In genomic region chr9:35835216-35835604, GRCh38 we compare ENCODE assay signal across 11 cellular contexts. TPM values are rescaled to one million over a fixed set of nuclear protein-coding genes. Genes with fewer than 3 reads are reported as not detected.
DNase-seq lines count a peak whose midpoint lies in the region; ATAC-seq and TF ChIP-seq lines count a peak whose summit lies in the region.
"Had no signal": no experiment of that assay in that cellular context is flagged by ENCODE, and none has a peak within 500 bp of the region (broad histone marks: within the 10 kb centered on the region; RNA-seq: fewer than 3 reads in every experiment).

No MANE protein-coding gene starts in this region.

- no peaks in the 10 kb centered on the region for H3K27me3 Mint-ChIP-seq in progenitor cell of endocrine pancreas
- H3K27me3 Mint-ChIP-seq: stimulated activated naive CD8-positive, alpha-beta T cell treated with anti-CD3 and anti-CD28 coated beads, Interleukin-15, Interleukin-2, amounts not matched to agents 100 ng/mL and 50 ng/mL, for 24 hours had no signal

- no peak overlapping the region for H3K27ac Mint-ChIP-seq in progenitor cell of endocrine pancreas

- H3K9me3 Mint-ChIP-seq in progenitor cell of endocrine pancreas (ENCODE audit: low read depth) = no peaks in the 10 kb centered on the region
- H3K9me3 Mint-ChIP-seq: stimulated activated naive CD8-positive, alpha-beta T cell treated with anti-CD3 and anti-CD28 coated beads, Interleukin-15, Interleukin-2, amounts not matched to agents 100 ng/mL and 50 ng/mL, for 24 hours had no signal

- DNase-seq in NCI-H82 (lab: John Stamatoyannopoulos, UW) (peak; percentile 22), NCI-H82 treated with DMSO at 0.1 percent for 48 hours (lab: John Stamatoyannopoulos, UW; ENCODE audit: unreplicated experiment) (no peak), LNCaP clone FGC (ENCODE audit: low read depth) (peak; percentile 66), colonic mucosa (peak; percentile 65), progenitor cell of endocrine pancreas (ENCODE audit: low spot score, unreplicated experiment) (no peak)
- DNase-seq: NCI-H2081 had no signal

- H3K4me3 ChIP-seq in LNCaP clone FGC (ENCODE audit: low read depth, low read length) (no peak overlapping the region), colonic mucosa (no peak overlapping the region)

- H3K36me3 ChIP-seq in colonic mucosa = no peaks in the 10 kb centered on the region

- no peak overlapping the region for H3K9ac ChIP-seq in colonic mucosa (ENCODE audit: low read depth in 2 of 2, low read length in 2 of 2)

- H3K36me3 Mint-ChIP-seq in progenitor cell of endocrine pancreas (ENCODE audit: insufficient read depth) = peaks cover 6% of the 10 kb centered on the region

- no peaks in the 10 kb centered on the region for H3K9me3 ChIP-seq in colonic mucosa

- H3K4me1 ChIP-seq in colonic mucosa = peaks cover 19% of the 10 kb centered on the region

- H3K27ac ChIP-seq in colonic mucosa = peak overlapping the region; percentile 33

- intact Hi-C loops in colonic mucosa (cut with DNase I) = no loop called here

- TF ChIP-seq CTCF in LNCaP clone FGC (IDR thresholded peaks at IDR 0.05; ENCODE audit: control insufficient read depth, extremely low read depth, insufficient read depth) (peak; percentile 23; the same call in 1 of the 2 replicates), colonic mucosa (IDR thresholded peaks at IDR 0.05) (peak; percentile 30), progenitor cell of endocrine pancreas (IDR thresholded peaks at IDR 0.05; ENCODE audit: unreplicated experiment) (peak; percentile 49)

- H3K4me1 Mint-ChIP-seq in progenitor cell of endocrine pancreas (ENCODE audit: low read depth) = peaks cover 24% of the 10 kb centered on the region

- no peak for ATAC-seq in HG03039 (IDR thresholded peaks at IDR 0.05; ENCODE audit: unreplicated experiment)
- ATAC-seq in GM21723 (IDR thresholded peaks at IDR 0.05; ENCODE audit: unreplicated experiment) = no peak
- no peak for ATAC-seq in HG03521 (IDR thresholded peaks at IDR 0.05; ENCODE audit: unreplicated experiment)

- no peak overlapping the region for H3K4me3 Mint-ChIP-seq in progenitor cell of endocrine pancreas (ENCODE audit: low read depth)
- H3K4me3 Mint-ChIP-seq: stimulated activated naive CD8-positive, alpha-beta T cell treated with anti-CD3 and anti-CD28 coated beads, Interleukin-15, Interleukin-2, amounts not matched to agents 100 ng/mL and 50 ng/mL, for 24 hours had no signal

- no peaks in the 10 kb centered on the region for H3K27me3 ChIP-seq in colonic mucosa

RNA-seq across cellular contexts. Expression of gene TMEM8B, which starts 6.2 kb away (rescaled TPM):
- 10 to 100 TPM; 15.1 to 17.6 TPM for total RNA-seq in colonic mucosa
- 24.1 and 25.4 TPM in 2 replicates for total RNA-seq in progenitor cell of endocrine pancreas

RNA-seq across cellular contexts. Expression of gene FAM221B, which starts 6.7 kb away (rescaled TPM):
- total RNA-seq in colonic mucosa = under 1 TPM in 1 of 2 donors, not detected in 1; 0.05 TPM
- total RNA-seq in progenitor cell of endocrine pancreas = not detected in 2 replicates
- total RNA-seq: renal cortical epithelial cell had no signal

RNA-seq across cellular contexts. Expression of gene HINT2, which starts 20.4 kb away (rescaled TPM):
- total RNA-seq in colonic mucosa (10 to 100 TPM; 49.5 to 64.5 TPM), progenitor cell of endocrine pancreas (37.7 and 41.5 TPM in 2 replicates)

RNA-seq across cellular contexts. Expression of gene SPAG8, which starts 23.1 kb away (rescaled TPM):
- total RNA-seq in colonic mucosa (under 1 TPM; 0.58 to 0.82 TPM), progenitor cell of endocrine pancreas (2.9 and 3.2 TPM in 2 replicates)

RNA-seq across cellular contexts. Expression of gene OR13J1, which starts 35.0 kb away (rescaled TPM):
- total RNA-seq in colonic mucosa (not detected), progenitor cell of endocrine pancreas (not detected in 2 replicates)
- total RNA-seq: renal cortical epithelial cell had no signal

Comparison
In these comparisons a context has a peak if more than half of its experiments do, and no peak if none do; other contexts are left out.
1. DNase-seq: peak in NCI-H82 (single experiment), LNCaP clone FGC (single experiment) and colonic mucosa (single experiment); none in NCI-H82 treated with DMSO at 0.1 percent for 48 hours (single experiment) and progenitor cell of endocrine pancreas (single experiment).
2. Peak in every context shown above with its lines, with median percentiles within 50 percentile points of each other: CTCF ChIP-seq.